ENCODE assay signal across 1 cellular context in the genomic region with DNA sequence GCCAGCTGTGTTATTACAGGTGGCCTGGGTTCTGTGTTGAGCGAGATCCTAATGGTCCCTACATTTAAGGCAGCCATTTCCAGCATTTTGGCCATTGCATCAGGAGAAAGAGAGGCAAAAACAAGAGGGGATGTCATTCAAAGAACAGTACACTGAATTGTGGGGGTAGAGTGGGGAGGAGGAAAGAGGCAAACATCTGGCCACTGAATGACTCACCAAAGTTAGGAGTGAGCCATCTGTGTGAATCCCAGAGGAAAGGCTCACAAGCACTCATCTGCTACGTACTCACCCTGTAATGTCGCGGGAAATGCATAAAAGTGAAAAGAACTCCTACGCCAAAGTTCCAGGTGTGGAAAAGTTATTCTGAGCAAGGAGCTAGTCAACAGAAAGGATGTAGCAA.
TF ChIP-seq lines count a peak whose summit lies in the region.

No MANE protein-coding gene starts in this region.

TF ChIP-seq in endothelial cell of umbilical vein, 7 proteins besides CTCF, POLR2A, EP300 and RAD21:
- TF ChIP-seq FOS (IDR thresholded peaks at IDR 0.05; ENCODE audit: borderline replicate concordance, insufficient read depth, low read length) (peak; percentile 94), JUN (IDR thresholded peaks at IDR 0.05; ENCODE audit: borderline replicate concordance, insufficient read depth, insufficient read length, low read depth) (peak; percentile 98), GATA2 (IDR thresholded peaks at IDR 0.05; ENCODE audit: insufficient read depth, insufficient read length, low read depth, low read length) (no peak)
TF ChIP-seq in endothelial cell of umbilical vein: peak in this region for 2.
